ENCODE assay signal across 2 cellular contexts in the genomic region with DNA sequence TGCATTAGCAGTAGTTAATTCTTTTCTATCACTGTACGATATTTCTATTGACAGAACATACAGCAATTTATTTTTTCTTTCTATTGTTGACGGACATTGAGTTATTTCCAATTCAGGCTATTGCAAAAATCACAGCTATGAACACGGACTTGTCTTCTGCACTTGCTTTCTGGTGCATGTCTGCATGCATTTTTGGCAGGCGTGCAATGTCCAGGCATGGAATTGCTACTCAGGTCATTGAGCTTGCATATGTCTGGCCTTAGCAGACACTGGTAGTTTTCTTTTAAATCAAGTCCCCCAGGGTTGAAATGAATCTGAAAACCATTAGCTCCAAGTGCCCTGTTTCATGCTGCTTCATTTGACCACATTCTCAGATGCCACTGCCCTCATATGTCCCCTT.
TF ChIP-seq lines count a peak whose summit lies in the region.

No MANE protein-coding gene starts in this region.

TF ChIP-seq in SK-N-SH, 30 proteins besides CTCF, POLR2A, EP300 and RAD21 (continued from another document):
- TF ChIP-seq NFIC (IDR thresholded peaks at IDR 0.05; ENCODE audit: borderline replicate concordance) (no peak), MEF2A (IDR thresholded peaks at IDR 0.05; ENCODE audit: borderline replicate concordance, low read depth) (no peak), FOXM1 (IDR thresholded peaks at IDR 0.05; ENCODE audit: low read depth) (no peak), TCF12 (IDR thresholded peaks at IDR 0.05) (no peak), NRF1 (IDR thresholded peaks at IDR 0.05; ENCODE audit: low read depth, low read length) (no peak)
- TF ChIP-seq, protein P1, sequence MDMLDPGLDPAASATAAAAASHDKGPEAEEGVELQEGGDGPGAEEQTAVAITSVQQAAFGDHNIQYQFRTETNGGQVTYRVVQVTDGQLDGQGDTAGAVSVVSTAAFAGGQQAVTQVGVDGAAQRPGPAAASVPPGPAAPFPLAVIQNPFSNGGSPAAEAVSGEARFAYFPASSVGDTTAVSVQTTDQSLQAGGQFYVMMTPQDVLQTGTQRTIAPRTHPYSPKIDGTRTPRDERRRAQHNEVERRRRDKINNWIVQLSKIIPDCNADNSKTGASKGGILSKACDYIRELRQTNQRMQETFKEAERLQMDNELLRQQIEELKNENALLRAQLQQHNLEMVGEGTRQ (IDR thresholded peaks at IDR 0.05; ENCODE audit: borderline replicate concordance, low read depth, low read length) = no peak

TF ChIP-seq in SK-N-SH treated with all-trans-retinoic acid at 6 μM for 48 hours, 23 proteins besides CTCF, POLR2A, EP300 and RAD21:
- TF ChIP-seq, protein P2, sequence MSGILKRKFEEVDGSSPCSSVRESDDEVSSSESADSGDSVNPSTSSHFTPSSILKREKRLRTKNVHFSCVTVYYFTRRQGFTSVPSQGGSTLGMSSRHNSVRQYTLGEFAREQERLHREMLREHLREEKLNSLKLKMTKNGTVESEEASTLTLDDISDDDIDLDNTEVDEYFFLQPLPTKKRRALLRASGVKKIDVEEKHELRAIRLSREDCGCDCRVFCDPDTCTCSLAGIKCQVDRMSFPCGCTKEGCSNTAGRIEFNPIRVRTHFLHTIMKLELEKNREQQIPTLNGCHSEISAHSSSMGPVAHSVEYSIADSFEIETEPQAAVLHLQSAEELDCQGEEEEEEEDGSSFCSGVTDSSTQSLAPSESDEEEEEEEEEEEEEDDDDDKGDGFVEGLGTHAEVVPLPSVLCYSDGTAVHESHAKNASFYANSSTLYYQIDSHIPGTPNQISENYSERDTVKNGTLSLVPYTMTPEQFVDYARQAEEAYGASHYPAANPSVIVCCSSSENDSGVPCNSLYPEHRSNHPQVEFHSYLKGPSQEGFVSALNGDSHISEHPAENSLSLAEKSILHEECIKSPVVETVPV (CRISPR knock-in tag; IDR thresholded peaks at IDR 0.05) = no peak
- TF ChIP-seq, protein P3, sequence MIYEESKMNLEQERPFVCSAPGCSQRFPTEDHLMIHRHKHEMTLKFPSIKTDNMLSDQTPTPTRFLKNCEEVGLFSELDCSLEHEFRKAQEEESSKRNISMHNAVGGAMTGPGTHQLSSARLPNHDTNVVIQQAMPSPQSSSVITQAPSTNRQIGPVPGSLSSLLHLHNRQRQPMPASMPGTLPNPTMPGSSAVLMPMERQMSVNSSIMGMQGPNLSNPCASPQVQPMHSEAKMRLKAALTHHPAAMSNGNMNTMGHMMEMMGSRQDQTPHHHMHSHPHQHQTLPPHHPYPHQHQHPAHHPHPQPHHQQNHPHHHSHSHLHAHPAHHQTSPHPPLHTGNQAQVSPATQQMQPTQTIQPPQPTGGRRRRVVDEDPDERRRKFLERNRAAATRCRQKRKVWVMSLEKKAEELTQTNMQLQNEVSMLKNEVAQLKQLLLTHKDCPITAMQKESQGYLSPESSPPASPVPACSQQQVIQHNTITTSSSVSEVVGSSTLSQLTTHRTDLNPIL (CRISPR knock-in tag; IDR thresholded peaks at IDR 0.05; ENCODE audit: low read depth) = no peak
- TF ChIP-seq ZFP3 (CRISPR knock-in tag; IDR thresholded peaks at IDR 0.05) (no peak), ISL1 (CRISPR knock-in tag; IDR thresholded peaks at IDR 0.05) (no peak), RARB (CRISPR knock-in tag; IDR thresholded peaks at IDR 0.05) (no peak), OSR1 (CRISPR knock-in tag; IDR thresholded peaks at IDR 0.05) (no peak), ZC3H10 (CRISPR knock-in tag; IDR thresholded peaks at IDR 0.05) (no peak)
TF ChIP-seq in SK-N-SH treated with all-trans-retinoic acid at 6 μM for 48 hours: peak in this region for 0.
